28 cellular contexts compared by ENCODE assay signal in genomic region chr9:130984476-130984875, GRCh38. TPM values are rescaled to one million over a fixed set of nuclear protein-coding genes. Genes with fewer than 3 reads are reported as not detected.
"Had no signal": no experiment of that assay in that cellular context is flagged by ENCODE, and none has a peak within 500 bp of the region (broad histone marks: within the 10 kb centered on the region; RNA-seq: fewer than 3 reads in every experiment).

No MANE protein-coding gene starts in this region.

- H3K9me3 ChIP-seq: esophagus squamous epithelium, gastroesophageal sphincter, pancreas, prostate gland, right lobe of liver, spleen, testis, transverse colon had no signal

- H3K27me3 ChIP-seq: pancreas, right lobe of liver, testis had no signal

- DNase-seq: cerebellar nuclear complex; effector memory CD8-positive, alpha-beta T cell; esophagus squamous epithelium; immature natural killer cell; left cardiac atrium; left ventricle myocardium superior; mesenchymal stem cell; naive B cell; nucleus accumbens; pancreas; retina; right lobe of liver; spleen; stimulated activated CD4-positive, alpha-beta T cell treated with anti-CD3 and anti-CD28 coated beads, Interleukin-15, amount 100 ng/mL, for 24 hours; stimulated activated CD4-positive, alpha-beta T cell treated with anti-CD3 and anti-CD28 coated beads, Interleukin-2, amount 100 ng/mL, for 24 hours; stimulated activated CD4-positive, alpha-beta T cell treated with anti-CD3 and anti-CD28 coated beads, Interleukin-4, amount 100 ng/mL, for 4 hours; stimulated activated naive B cell treated with anti-CD40 and anti-IgM and Interleukin-4, amounts not matched to agents 10 μg/mL and 1 μg/mL and 100 μg/mL, for 72 hours; stimulated activated naive CD8-positive, alpha-beta T cell treated with anti-CD3 and anti-CD28 coated beads, Interleukin-15, amount 100 ng/mL, for 72 hours; testis; transverse colon had no signal

- H3K27ac Mint-ChIP-seq: dendritic cell treated with granulocyte-macrophage colony-stimulating factor and Interleukin-4, amounts not matched to agents 40 ng/mL and 50 ng/mL, for 4 days; effector memory CD8-positive, alpha-beta T cell; stimulated activated naive B cell treated with anti-CD40 and anti-IgM and Interleukin-4, amounts not matched to agents 10 μg/mL and 1 μg/mL and 100 μg/mL, for 72 hours; stimulated activated naive CD8-positive, alpha-beta T cell treated with anti-CD3 and anti-CD28 coated beads, Interleukin-15, amount 100 ng/mL, for 72 hours had no signal

- H3K9me3 Mint-ChIP-seq: dendritic cell treated with granulocyte-macrophage colony-stimulating factor and Interleukin-4, amounts not matched to agents 40 ng/mL and 50 ng/mL, for 4 days; effector memory CD8-positive, alpha-beta T cell; immature natural killer cell; nephron; stimulated activated naive CD8-positive, alpha-beta T cell treated with anti-CD3 and anti-CD28 coated beads, Interleukin-15, amount 100 ng/mL, for 72 hours had no signal

- H3K4me3 ChIP-seq: esophagus squamous epithelium, gastroesophageal sphincter, lung, pancreas, prostate gland, right lobe of liver, spleen, testis, transverse colon had no signal

- H3K27me3 Mint-ChIP-seq: dendritic cell treated with granulocyte-macrophage colony-stimulating factor and Interleukin-4, amounts not matched to agents 40 ng/mL and 50 ng/mL, for 4 days had no signal

- ATAC-seq: effector memory CD8-positive, alpha-beta T cell; gastroesophageal sphincter; left cardiac atrium; left ventricle myocardium superior; pancreas; right lobe of liver; stimulated activated naive B cell treated with anti-CD40 and anti-IgM and Interleukin-4, amounts not matched to agents 10 μg/mL and 1 μg/mL and 100 μg/mL, for 72 hours; stimulated activated naive CD8-positive, alpha-beta T cell treated with anti-CD3 and anti-CD28 coated beads, Interleukin-15, amount 100 ng/mL, for 72 hours had no signal

- H3K36me3 ChIP-seq: esophagus squamous epithelium, gastroesophageal sphincter, pancreas, prostate gland, right lobe of liver, spleen, transverse colon had no signal

- H3K36me3 Mint-ChIP-seq: immature natural killer cell; naive B cell; stimulated activated naive B cell treated with anti-CD40 and anti-IgM and Interleukin-4, amounts not matched to agents 10 μg/mL and 1 μg/mL and 100 μg/mL, for 72 hours had no signal

- H3K27ac ChIP-seq: esophagus squamous epithelium, gastroesophageal sphincter, pancreas, prostate gland, right lobe of liver, spleen, testis, transverse colon had no signal

- H3K4me3 Mint-ChIP-seq: dendritic cell treated with granulocyte-macrophage colony-stimulating factor and Interleukin-4, amounts not matched to agents 40 ng/mL and 50 ng/mL, for 4 days; effector memory CD8-positive, alpha-beta T cell; immature natural killer cell; naive B cell; nephron; stimulated activated naive B cell treated with anti-CD40 and anti-IgM and Interleukin-4, amounts not matched to agents 10 μg/mL and 1 μg/mL and 100 μg/mL, for 72 hours; stimulated activated naive CD8-positive, alpha-beta T cell treated with anti-CD3 and anti-CD28 coated beads, Interleukin-15, amount 100 ng/mL, for 72 hours had no signal

- H3K4me1 Mint-ChIP-seq: immature natural killer cell; naive B cell; stimulated activated naive B cell treated with anti-CD40 and anti-IgM and Interleukin-4, amounts not matched to agents 10 μg/mL and 1 μg/mL and 100 μg/mL, for 72 hours; stimulated activated naive CD8-positive, alpha-beta T cell treated with anti-CD3 and anti-CD28 coated beads, Interleukin-15, amount 100 ng/mL, for 72 hours had no signal

- H3K4me1 ChIP-seq: esophagus squamous epithelium, gastroesophageal sphincter, pancreas, prostate gland, right lobe of liver, spleen, testis, transverse colon had no signal

- FAIRE-seq: colon, keratinocyte, pancreas had no signal

RNA-seq across cellular contexts. Expression of gene LAMC3, which starts 24.5 kb away (rescaled TPM):
- polyA plus RNA-seq: immature natural killer cell, keratinocyte had no signal

RNA-seq across cellular contexts. Expression of gene FIBCD1, which starts 45.4 kb away (rescaled TPM):
- total RNA-seq: esophagus squamous epithelium, right lobe of liver, ureter had no signal
- polyA plus RNA-seq: immature natural killer cell, pancreas had no signal
